In genomic region chr12:2054091-2055018, GRCh38 we compare ENCODE assay signal across 8 cellular contexts. TPM values are rescaled to one million over a fixed set of nuclear protein-coding genes. Genes with fewer than 3 reads are reported as not detected.
A peak's percentile ranks its signal among the peaks of the same experiment; 100 is the strongest.
DNase-seq lines count a peak whose midpoint lies in the region; ATAC-seq and TF ChIP-seq lines count a peak whose summit lies in the region.

No MANE protein-coding gene starts in this region.

- no peak overlapping the region for H3K27ac Mint-ChIP-seq in activated B cell treated with CpG ODN at 0.5 μM for 24 hours
- H3K27ac Mint-ChIP-seq in stimulated activated naive B cell treated with anti-CD40 and anti-IgM and Interleukin-4, amounts not matched to agents 10 μg/mL and 1 μg/mL and 100 μg/mL, for 72 hours: peak overlapping the region; percentile 15

- H3K36me3 Mint-ChIP-seq in activated B cell treated with CpG ODN at 0.5 μM for 24 hours (ENCODE audit: low read depth): no peaks in the 10 kb centered on the region
- H3K36me3 Mint-ChIP-seq in stimulated activated naive B cell treated with anti-CD40 and anti-IgM and Interleukin-4, amounts not matched to agents 10 μg/mL and 1 μg/mL and 100 μg/mL, for 72 hours: peaks cover 0 to 2% of the 10 kb centered on the region in 2 donors

- BruUV-seq in PC-9 (replicated peaks; lab: Mats Ljungman, UMichigan): no TSS peak

- H3K9me2 ChIP-seq in PC-9 (ENCODE audit: insufficient read depth): no peaks in the 10 kb centered on the region

- H3K27me3 ChIP-seq in PC-9 (ENCODE audit: insufficient read depth, low read depth): peaks cover 61% of the 10 kb centered on the region

- DNase-seq in NCI-H1417 (lab: John Stamatoyannopoulos, UW): peak in 2 of 3 experiments; percentile 70 to 73
- no peak for DNase-seq in NCI-H1417 treated with DMSO at 0.1 percent for 48 hours (lab: John Stamatoyannopoulos, UW)
- DNase-seq in activated B cell treated with CpG ODN at 0.5 μM for 24 hours: no peak
- no peak for DNase-seq in stimulated activated naive B cell treated with anti-CD40 and anti-IgM and Interleukin-4, amounts not matched to agents 10 μg/mL and 1 μg/mL and 100 μg/mL, for 72 hours
- no peak for DNase-seq in PC-9
- DNase-seq in SK-N-DZ (ENCODE audit: low spot score): no peak
- DNase-seq in GM10248 (ENCODE audit: extremely low spot score): no peak

- CTCF ChIA-PET in activated B cell treated with CpG ODN at 0.5 μM for 24 hours (lab: Charles Lee) (no interaction called here), PC-9 (lab: Charles Lee) (no interaction called here), GM10248 (lab: Yijun Ruan, JAX) (interaction anchor here (1.0 kb wide), 1 partner anchor 529 kb away, joined by 3 read pairs; no protein-coding TSS in a partner anchor)

- H3K27me3 Mint-ChIP-seq in activated B cell treated with CpG ODN at 0.5 μM for 24 hours: peaks cover 55% of the 10 kb centered on the region
- peaks cover 51 to 68% of the 10 kb centered on the region in 2 donors for H3K27me3 Mint-ChIP-seq in stimulated activated naive B cell treated with anti-CD40 and anti-IgM and Interleukin-4, amounts not matched to agents 10 μg/mL and 1 μg/mL and 100 μg/mL, for 72 hours

- ATAC-seq in activated B cell treated with CpG ODN at 0.5 μM for 24 hours (ENCODE audit: low read depth): no peak
- no peak for ATAC-seq in stimulated activated naive B cell treated with anti-CD40 and anti-IgM and Interleukin-4, amounts not matched to agents 10 μg/mL and 1 μg/mL and 100 μg/mL, for 72 hours (replicated peaks)

- no peaks in the 10 kb centered on the region for H3K4me1 ChIP-seq in PC-9 (replicated peaks; ENCODE audit: insufficient read depth)

- intact Hi-C loops in activated B cell treated with CpG ODN at 0.5 μM for 24 hours (cut with micrococcal nuclease): no loop called here
- intact Hi-C loops in PC-9 (cut with micrococcal nuclease; ENCODE audit: unreplicated experiment): no loop called here

- H3K4me1 Mint-ChIP-seq in activated B cell treated with CpG ODN at 0.5 μM for 24 hours: peaks cover 26% of the 10 kb centered on the region
- peaks cover 20 to 24% of the 10 kb centered on the region in 2 donors for H3K4me1 Mint-ChIP-seq in stimulated activated naive B cell treated with anti-CD40 and anti-IgM and Interleukin-4, amounts not matched to agents 10 μg/mL and 1 μg/mL and 100 μg/mL, for 72 hours

- POLR2A ChIA-PET in activated B cell treated with CpG ODN at 0.5 μM for 24 hours (lab: Charles Lee): no interaction called here
- POLR2A ChIA-PET in PC-9 (lab: Charles Lee; ENCODE audit: unreplicated experiment): no interaction called here
- POLR2A ChIA-PET in GM10248 (lab: Yijun Ruan, JAX): no interaction called here

- H4K20me1 ChIP-seq in PC-9 (ENCODE audit: insufficient read depth): no peaks in the 10 kb centered on the region

- H3K4me3 Mint-ChIP-seq in activated B cell treated with CpG ODN at 0.5 μM for 24 hours: peak overlapping the region; percentile 45
- peak overlapping the region; percentile 50 to 55 for H3K4me3 Mint-ChIP-seq in stimulated activated naive B cell treated with anti-CD40 and anti-IgM and Interleukin-4, amounts not matched to agents 10 μg/mL and 1 μg/mL and 100 μg/mL, for 72 hours

- H3K79me2 ChIP-seq in PC-9 (ENCODE audit: low read depth): no peaks in the 10 kb centered on the region

- H3K9me3 ChIP-seq in PC-9 (ENCODE audit: insufficient read depth, low read depth): no peaks in the 10 kb centered on the region

- no peaks in the 10 kb centered on the region for H3K36me3 ChIP-seq in PC-9 (ENCODE audit: low read depth)

- H3K4me2 ChIP-seq in PC-9: no peak overlapping the region

- H3F3A ChIP-seq in PC-9 (ENCODE audit: insufficient read depth, low read depth): no peaks in the 10 kb centered on the region

- no peak overlapping the region for H2AFZ ChIP-seq in PC-9

- no peak for TF ChIP-seq CTCF in activated B cell treated with CpG ODN at 0.5 μM for 24 hours (IDR thresholded peaks at IDR 0.05)
- no peak for TF ChIP-seq CTCF in PC-9 (conservative IDR thresholded peaks at IDR 0.05)
- no peak for TF ChIP-seq CTCF in GM10248 (IDR thresholded peaks at IDR 0.05; ENCODE audit: control extremely low read depth, extremely low read depth, low read depth, missing control alignments)

- H3K4me3 ChIP-seq in iPS-11a (ENCODE audit: low read depth, low read length) (peak overlapping the region; percentile 13), PC-9 (no peak overlapping the region)

- H3K27ac ChIP-seq in PC-9: no peak overlapping the region

- no peaks in the 10 kb centered on the region for H3K9me3 Mint-ChIP-seq in activated B cell treated with CpG ODN at 0.5 μM for 24 hours
- no peaks in the 10 kb centered on the region for H3K9me3 Mint-ChIP-seq in stimulated activated naive B cell treated with anti-CD40 and anti-IgM and Interleukin-4, amounts not matched to agents 10 μg/mL and 1 μg/mL and 100 μg/mL, for 72 hours

RNA-seq across cellular contexts. Expression of gene CACNA1C, which starts 1.6 kb away (rescaled TPM):
- 0.02 TPM in 2 replicates for total RNA-seq in activated B cell treated with CpG ODN at 0.5 μM for 24 hours
- not detected in 2 replicates for total RNA-seq in PC-9 (2021)
- not detected in 2 replicates for polyA plus RNA-seq in SK-N-DZ (2014; cell fraction: cytosol; rRNA removed)
- polyA plus RNA-seq in SK-N-DZ (2014; cell fraction: nucleus; rRNA removed): 0.27 and 0.59 TPM in 2 replicates

RNA-seq across cellular contexts. Expression of gene DCP1B, which starts 50.1 kb away (rescaled TPM):
- 12.4 and 14.7 TPM in 2 replicates for total RNA-seq in activated B cell treated with CpG ODN at 0.5 μM for 24 hours
- 6.2 and 6.8 TPM in 2 replicates for total RNA-seq in PC-9 (2021)
- polyA plus RNA-seq in SK-N-DZ (2014; cell fraction: cytosol; rRNA removed): 13.1 and 20.2 TPM in 2 replicates
- 17.4 and 23.0 TPM in 2 replicates for polyA plus RNA-seq in SK-N-DZ (2014; cell fraction: nucleus; rRNA removed)

Comparison
In these comparisons a context has a peak if more than half of its experiments do, and no peak if none do; other contexts are left out.
1. DNase-seq: peak in NCI-H1417 (2 of 3); none in NCI-H1417 treated with DMSO at 0.1 percent for 48 hours (single experiment), activated B cell treated with CpG ODN at 0.5 μM for 24 hours (single experiment), stimulated activated naive B cell treated with anti-CD40 and anti-IgM and Interleukin-4, amounts not matched to agents 10 μg/mL and 1 μg/mL and 100 μg/mL, for 72 hours (single experiment), PC-9 (0 of 2), SK-N-DZ (single experiment) and GM10248 (single experiment).